Comparison of ENCODE assay signal across 9 cellular contexts in genomic region chr6:52394251-52394666, GRCh38. TPM values are rescaled to one million over a fixed set of nuclear protein-coding genes. Genes with fewer than 3 reads are reported as not detected.
A peak's percentile ranks its signal among the peaks of the same experiment; 100 is the strongest.
DNase-seq lines count a peak whose midpoint lies in the region; ATAC-seq lines count a peak whose summit lies in the region.
"Had no signal": no experiment of that assay in that cellular context is flagged by ENCODE, and none has a peak within 500 bp of the region (broad histone marks: within the 10 kb centered on the region; RNA-seq: fewer than 3 reads in every experiment).

No MANE protein-coding gene starts in this region.

- peaks cover 91% of the 10 kb centered on the region for H3K4me1 Mint-ChIP-seq in activated naive CD8-positive, alpha-beta T cell treated with anti-CD3 and anti-CD28 coated beads for 36 hours

- peak overlapping the region; percentile 94 for H3K27ac Mint-ChIP-seq in activated naive CD8-positive, alpha-beta T cell treated with anti-CD3 and anti-CD28 coated beads for 36 hours

- H3K9me3 Mint-ChIP-seq in activated naive CD8-positive, alpha-beta T cell treated with anti-CD3 and anti-CD28 coated beads for 36 hours, result peaks cover 4% of the 10 kb centered on the region

- H3K27me3 Mint-ChIP-seq in activated naive CD8-positive, alpha-beta T cell treated with anti-CD3 and anti-CD28 coated beads for 36 hours, result no peaks in the 10 kb centered on the region

- peaks cover 19% of the 10 kb centered on the region for H3K36me3 Mint-ChIP-seq in activated naive CD8-positive, alpha-beta T cell treated with anti-CD3 and anti-CD28 coated beads for 36 hours

- intact Hi-C loops in left colon (cut with DNase I, micrococcal nuclease), result no loop called here

- peak; percentile 55 for DNase-seq in activated naive CD8-positive, alpha-beta T cell treated with anti-CD3 and anti-CD28 coated beads for 36 hours
- DNase-seq in left colon (no peak), HPDE6-E6E7 (ENCODE audit: extremely low spot score) (no peak), iPS-NIHi11 (ENCODE audit: low spot score) (no peak), NCI-H2171 treated with DMSO at 0.1 percent for 48 hours (lab: John Stamatoyannopoulos, UW) (no peak)

- ATAC-seq in GM18519 (IDR thresholded peaks at IDR 0.05; ENCODE audit: low FRiP score, unreplicated experiment), result peak; percentile 52
- peak; percentile 53 for ATAC-seq in GM21447 (IDR thresholded peaks at IDR 0.05; ENCODE audit: unreplicated experiment)
- ATAC-seq in HG03175 (IDR thresholded peaks at IDR 0.05; ENCODE audit: unreplicated experiment), result peak; percentile 49
- ATAC-seq in left colon, result no peak
- ATAC-seq: K562 had no signal

- H3K4me3 Mint-ChIP-seq in activated naive CD8-positive, alpha-beta T cell treated with anti-CD3 and anti-CD28 coated beads for 36 hours, result peak overlapping the region; percentile 61

RNA-seq across cellular contexts. Expression of gene EFHC1, which starts 25.9 kb away (rescaled TPM):
- total RNA-seq in activated naive CD8-positive, alpha-beta T cell treated with anti-CD3 and anti-CD28 coated beads for 36 hours, result 1 to 10 TPM; 2.8 to 3.1 TPM
- 10 to 100 TPM; 11.1 to 13.8 TPM for total RNA-seq in left colon

RNA-seq across cellular contexts. Expression of gene PAQR8, which starts 32.3 kb away (rescaled TPM):
- total RNA-seq in activated naive CD8-positive, alpha-beta T cell treated with anti-CD3 and anti-CD28 coated beads for 36 hours, result 10 to 100 TPM; 11.0 to 11.4 TPM
- 100 to 1,000 TPM; 152 to 158 TPM for total RNA-seq in left colon

Comparison
In these comparisons a context has a peak if more than half of its experiments do, and no peak if none do; other contexts are left out.
1. RNA of gene PAQR8, which starts 32.3 kb away (total RNA-seq): 152 to 158 TPM in left colon; 11.0 to 11.4 TPM in activated naive CD8-positive, alpha-beta T cell treated with anti-CD3 and anti-CD28 coated beads for 36 hours; every median in the first group is over 10 times any median in the second.